ENCODE assay signal across 19 cellular contexts in the genomic region with DNA sequence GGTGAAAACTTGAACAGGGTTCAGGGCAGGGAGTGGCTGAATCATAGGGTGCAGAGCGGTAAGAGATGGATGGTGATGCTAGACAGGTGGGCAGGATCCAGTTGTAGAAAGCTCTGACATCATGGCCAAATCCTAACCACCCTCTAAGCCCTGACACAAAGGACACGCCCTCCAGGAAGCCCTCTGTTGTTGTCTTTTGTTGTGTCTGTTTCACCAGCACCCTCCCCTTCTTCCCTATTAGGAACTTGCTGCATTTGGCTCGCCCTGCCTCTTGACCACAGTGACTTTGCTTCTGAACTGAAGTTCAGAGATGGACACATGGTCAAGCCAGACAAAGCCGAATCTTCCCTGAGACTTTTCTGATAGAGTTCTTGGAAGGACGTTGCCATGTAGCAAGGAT. TPM values are rescaled to one million over a fixed set of nuclear protein-coding genes. Genes with fewer than 3 reads are reported as not detected.
DNase-seq lines count a peak whose midpoint lies in the region; FAIRE-seq and TF ChIP-seq lines count a peak whose summit lies in the region.
"Had no signal": no experiment of that assay in that cellular context is flagged by ENCODE, and none has a peak within 500 bp of the region (broad histone marks: within the 10 kb centered on the region; RNA-seq: fewer than 3 reads in every experiment).

No MANE protein-coding gene starts in this region.

- H3K4me3 ChIP-seq in BLaER1 treated with 17β-estradiol and CSF1 and Interleukin-3, amounts not matched to agents 10 nM and 100 nM = no peak overlapping the region
- H3K4me3 ChIP-seq in DOHH2 (ENCODE audit: low read length) (peak overlapping the region; percentile 67), OCI-LY1 (ENCODE audit: low read depth, low read length, poor library complexity, severe bottlenecking) (no peak overlapping the region), bronchial epithelial cell (ENCODE audit: low read depth, low read length) (no peak overlapping the region), trophoblast cell (ENCODE audit: low read depth, low read length) (no peak overlapping the region)
- H3K4me3 ChIP-seq: ascending aorta, heart right ventricle, skin epidermis had no signal

- H3K23ac ChIP-seq in trophoblast cell (ENCODE audit: low read length) = no peak overlapping the region

- H2BK5ac ChIP-seq in trophoblast cell (ENCODE audit: low read depth, low read length, poor library complexity) = no peak overlapping the region

- no peak overlapping the region for H4K8ac ChIP-seq in trophoblast cell (ENCODE audit: low read depth, low read length)

- H3K18ac ChIP-seq in trophoblast cell (ENCODE audit: low read length) = no peak overlapping the region

- H3K9me3 ChIP-seq in BLaER1 treated with 17β-estradiol and CSF1 and Interleukin-3, amounts not matched to agents 10 nM and 100 nM (replicated peaks in 1 of 11) = no peaks in the 10 kb centered on the region
- H3K9me3 ChIP-seq in DOHH2 (ENCODE audit: control insufficient read depth, insufficient read depth, low read length) (no peaks in the 10 kb centered on the region), OCI-LY1 (ENCODE audit: low read length) (0 out of 2 replicates have a peak, but pooled peaks cover 3% of the 10 kb centered on the region), trophoblast cell (ENCODE audit: insufficient read depth, low read depth, low read length) (peaks cover 4% of the 10 kb centered on the region)
- H3K9me3 ChIP-seq: ascending aorta, heart right ventricle had no signal

- no CpG with 5 or more reads among the region's 5 CpGs for WGBS in trophoblast cell (ENCODE audit: extremely low coverage, insufficient coverage, insufficient read length)

- no peaks in the 10 kb centered on the region for H3K36me3 ChIP-seq in BLaER1 treated with 17β-estradiol and CSF1 and Interleukin-3, amounts not matched to agents 10 nM and 100 nM
- H3K36me3 ChIP-seq in DOHH2 (ENCODE audit: control insufficient read depth, low read length) (no peaks in the 10 kb centered on the region), OCI-LY1 (ENCODE audit: insufficient read depth, low read length) (no peaks in the 10 kb centered on the region), bronchial epithelial cell (ENCODE audit: control insufficient read depth, insufficient read depth, low read length) (no peaks in the 10 kb centered on the region), trophoblast cell (ENCODE audit: control insufficient read depth in 1 of 2, insufficient read depth in 2 of 2, low read length in 2 of 2) (no peaks in the 10 kb centered on the region)
- H3K36me3 ChIP-seq: ascending aorta, heart right ventricle had no signal

- no peaks in the 10 kb centered on the region for H3K9me2 ChIP-seq in DOHH2 (replicated peaks; ENCODE audit: control insufficient read depth, low read length)
- no peaks in the 10 kb centered on the region for H3K9me2 ChIP-seq in OCI-LY1 (ENCODE audit: low read depth, low read length)

- H3F3A ChIP-seq in DOHH2 (ENCODE audit: control insufficient read depth, insufficient read depth) (peaks cover 13% of the 10 kb centered on the region), OCI-LY1 (ENCODE audit: insufficient read depth, low read length) (no peaks in the 10 kb centered on the region)

- H3K4me1 ChIP-seq in BLaER1 treated with 17β-estradiol and CSF1 and Interleukin-3, amounts not matched to agents 10 nM and 100 nM = peaks cover 9 to 37% (median 24%) of the 10 kb centered on the region in 10 experiments
- peaks cover 48% of the 10 kb centered on the region for H3K4me1 ChIP-seq in DOHH2 (ENCODE audit: control insufficient read depth, low read length)
- H3K4me1 ChIP-seq in OCI-LY1 (ENCODE audit: insufficient read depth, low read length, severe bottlenecking) = peaks cover 38% of the 10 kb centered on the region
- H3K4me1 ChIP-seq in trophoblast cell (ENCODE audit: control insufficient read depth in 1 of 2, insufficient read depth in 2 of 2, low read length in 2 of 2) = peaks cover 10 to 12% of the 10 kb centered on the region in 2 experiments
- H3K4me1 ChIP-seq: parathyroid adenoma had no signal

- H4K91ac ChIP-seq in trophoblast cell (ENCODE audit: low read depth, low read length) = no peak overlapping the region

- DNase-seq in bronchial epithelial cell (ENCODE audit: low read depth) = no peak
- no peak for DNase-seq in urothelium cell line (ENCODE audit: low spot score)
- no peak for DNase-seq in pons (ENCODE audit: low spot score)
- no peak for DNase-seq in trophoblast cell
- no peak for DNase-seq in D721Med (ENCODE audit: insufficient read length, low spot score)
- DNase-seq: activated naive CD4-positive, alpha-beta T cell treated with Interleukin-2 at 50 U/mL for 16 hours; activated T-cell treated with anti-CD3 and anti-CD28 coated beads for 4 hours; heart right ventricle; immature natural killer cell; KBM-7; NCI-H1417 treated with DMSO at 0.1 percent for 48 hours; stimulated activated CD4-positive, alpha-beta T cell treated with anti-CD3 and anti-CD28 coated beads, Interleukin-2, amount 100 ng/mL, for 48 hours had no signal

- no peak overlapping the region for H3K14ac ChIP-seq in trophoblast cell (ENCODE audit: low read length)

- H2AK5ac ChIP-seq in trophoblast cell (ENCODE audit: low read length) = no peak overlapping the region

- no peak overlapping the region for H3K9ac ChIP-seq in BLaER1 treated with 17β-estradiol and CSF1 and Interleukin-3, amounts not matched to agents 10 nM and 100 nM
- H3K9ac ChIP-seq in OCI-LY1 (ENCODE audit: low read length) (no peak overlapping the region), trophoblast cell (ENCODE audit: low read length) (no peak overlapping the region)
- H3K9ac ChIP-seq: parathyroid adenoma had no signal

- H4K12ac ChIP-seq in trophoblast cell (ENCODE audit: low read depth, low read length) = no peak overlapping the region

- no peaks in the 10 kb centered on the region for H3K79me2 ChIP-seq in DOHH2 (ENCODE audit: control insufficient read depth, low read length)
- H3K79me2 ChIP-seq in OCI-LY1 (ENCODE audit: insufficient read depth, low read length) = no peaks in the 10 kb centered on the region
- no peaks in the 10 kb centered on the region for H3K79me2 ChIP-seq in trophoblast cell (ENCODE audit: control insufficient read depth, insufficient read depth, low read length, poor library complexity)
- H3K79me2 ChIP-seq: parathyroid adenoma had no signal

- peak overlapping the region in 6 of 11 experiments; percentile 10 to 49 (median 30); a peak in 12 of 22 replicates for H3K4me2 ChIP-seq in BLaER1 treated with 17β-estradiol and CSF1 and Interleukin-3, amounts not matched to agents 10 nM and 100 nM
- H3K4me2 ChIP-seq in DOHH2 (ENCODE audit: low read length) = peak overlapping the region; percentile 78
- H3K4me2 ChIP-seq in OCI-LY1 (ENCODE audit: low read length) = peak overlapping the region; percentile 21; the same call in 1 of the 2 replicates
- H3K4me2 ChIP-seq in trophoblast cell (ENCODE audit: low read length) = no peak overlapping the region

- H4K20me1 ChIP-seq in BLaER1 treated with 17β-estradiol and CSF1 and Interleukin-3, amounts not matched to agents 10 nM and 100 nM = peaks cover 0 to 8% (median 0%) of the 10 kb centered on the region in 11 experiments; a peak in 3 of 22 replicates
- H4K20me1 ChIP-seq in DOHH2 (ENCODE audit: control insufficient read depth, insufficient read depth, low read depth, low read length) (no peaks in the 10 kb centered on the region), OCI-LY1 (ENCODE audit: insufficient read depth, low read length) (no peaks in the 10 kb centered on the region)

- H2AFZ ChIP-seq in OCI-LY1 (ENCODE audit: low read length) (no peak overlapping the region), trophoblast cell (ENCODE audit: insufficient read depth, low read length, poor library complexity) (no peak overlapping the region)
- H2AFZ ChIP-seq: parathyroid adenoma had no signal

- peak overlapping the region in 2 of 11 experiments; percentile 7 to 12; a peak in 2 of 22 replicates for H3K27ac ChIP-seq in BLaER1 treated with 17β-estradiol and CSF1 and Interleukin-3, amounts not matched to agents 10 nM and 100 nM
- peak overlapping the region; percentile 33; the same call in 1 of the 2 replicates for H3K27ac ChIP-seq in DOHH2 (ENCODE audit: low read depth, low read length)
- peak overlapping the region; percentile 7 for H3K27ac ChIP-seq in OCI-LY1 (ENCODE audit: low read depth, low read length, poor library complexity, severe bottlenecking)
- no peak overlapping the region for H3K27ac ChIP-seq in trophoblast cell (ENCODE audit: low read depth, low read length)
- H3K27ac ChIP-seq: ascending aorta, heart right ventricle, parathyroid adenoma, skin epidermis had no signal

- no peak overlapping the region for H2BK120ac ChIP-seq in trophoblast cell (ENCODE audit: insufficient read depth, low read length, poor library complexity)

- H3K27me3 ChIP-seq in BLaER1 treated with 17β-estradiol and CSF1 and Interleukin-3, amounts not matched to agents 10 nM and 100 nM = peaks cover 0 to under 1% (median 0%) of the 10 kb centered on the region in 11 experiments; a peak in 1 of 22 replicates
- H3K27me3 ChIP-seq in DOHH2 (ENCODE audit: control insufficient read depth, low read length) = no peaks in the 10 kb centered on the region
- H3K27me3 ChIP-seq in OCI-LY1 (ENCODE audit: insufficient read depth, low read length) = no peaks in the 10 kb centered on the region
- H3K27me3 ChIP-seq in bronchial epithelial cell (ENCODE audit: control insufficient read depth, insufficient read depth, low read length) = no peaks in the 10 kb centered on the region
- H3K27me3 ChIP-seq in trophoblast cell (ENCODE audit: insufficient read depth, low read length) = no peaks in the 10 kb centered on the region
- H3K27me3 ChIP-seq: ascending aorta, heart right ventricle had no signal

- H3K79me1 ChIP-seq in trophoblast cell (ENCODE audit: low read length) = peaks cover 3% of the 10 kb centered on the region

- TF ChIP-seq CTCF in DOHH2 (IDR thresholded peaks at IDR 0.05; ENCODE audit: low read depth, low read length, poor library complexity, severe bottlenecking) = no peak
- TF ChIP-seq CTCF in OCI-LY1 (IDR thresholded peaks at IDR 0.05; ENCODE audit: low read length) = no peak
- TF ChIP-seq CTCF in bronchial epithelial cell (IDR thresholded peaks at IDR 0.05; ENCODE audit: insufficient read depth, low read length, severe bottlenecking) = no peak
- no peak for TF ChIP-seq CTCF in D721Med (IDR thresholded peaks at IDR 0.05; ENCODE audit: insufficient read depth, missing control alignments)

- no peak overlapping the region for H2BK12ac ChIP-seq in trophoblast cell (ENCODE audit: low read length)

- no peak overlapping the region for H3K4ac ChIP-seq in trophoblast cell (ENCODE audit: low read depth, low read length)

- FAIRE-seq in bronchial epithelial cell (lab: Jason Lieb, UNC) (peak; percentile 40), urothelium cell line (lab: Jason Lieb, UNC) (no peak), D721Med (lab: Jason Lieb, UNC) (no peak)
- FAIRE-seq: G401.6 had no signal

RNA-seq across cellular contexts. Expression of a gene that starts 14.2 kb away (rescaled TPM):
- 6.1 and 10.6 TPM in 2 replicates for total RNA-seq in bronchial epithelial cell
- polyA plus RNA-seq in trophoblast cell (2013) = 0.37 and 0.43 TPM in 2 replicates

RNA-seq across cellular contexts. Expression of a gene that starts 16.9 kb away (rescaled TPM):
- total RNA-seq in bronchial epithelial cell = 0.13 TPM in 1 of 2 replicates, not detected in the other
- polyA plus RNA-seq in trophoblast cell (2013) = 0.70 and 0.71 TPM in 2 replicates
- total RNA-seq: ascending aorta had no signal
